In the genomic region with DNA sequence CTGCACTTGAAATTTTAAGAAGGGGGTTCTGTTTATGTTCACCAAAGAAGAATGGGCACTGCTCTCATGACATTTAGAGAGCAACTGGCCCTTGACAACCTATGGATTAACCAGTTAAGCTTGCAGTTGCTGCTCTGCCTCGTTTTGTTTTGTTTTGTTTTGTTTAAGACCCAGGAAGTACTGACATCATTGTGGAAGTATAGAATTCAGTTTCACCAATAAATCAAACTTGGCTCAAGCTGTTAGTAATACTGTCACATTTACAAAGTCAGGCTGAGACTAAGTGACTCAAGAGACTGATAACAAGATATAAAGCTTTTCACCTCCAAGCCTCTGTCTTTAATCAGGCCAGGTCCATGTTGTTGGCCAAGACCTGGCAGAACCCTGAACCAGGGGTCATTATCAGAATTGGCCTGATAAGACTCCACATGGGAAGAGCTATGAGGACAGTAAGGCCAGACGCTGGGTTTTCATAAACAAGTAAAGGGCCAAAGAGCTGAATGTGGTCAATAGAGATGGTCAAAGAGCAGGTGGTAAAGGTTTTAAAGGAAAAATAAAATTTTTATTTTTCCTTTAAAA, we compare ENCODE assay signal across 1 cellular context.
TF ChIP-seq lines count a peak whose summit lies in the region.

No MANE protein-coding gene starts in this region.

TF ChIP-seq in HepG2, 621 proteins besides CTCF, POLR2A, EP300 and RAD21 (continued from another document):
- TF ChIP-seq, protein P1, sequence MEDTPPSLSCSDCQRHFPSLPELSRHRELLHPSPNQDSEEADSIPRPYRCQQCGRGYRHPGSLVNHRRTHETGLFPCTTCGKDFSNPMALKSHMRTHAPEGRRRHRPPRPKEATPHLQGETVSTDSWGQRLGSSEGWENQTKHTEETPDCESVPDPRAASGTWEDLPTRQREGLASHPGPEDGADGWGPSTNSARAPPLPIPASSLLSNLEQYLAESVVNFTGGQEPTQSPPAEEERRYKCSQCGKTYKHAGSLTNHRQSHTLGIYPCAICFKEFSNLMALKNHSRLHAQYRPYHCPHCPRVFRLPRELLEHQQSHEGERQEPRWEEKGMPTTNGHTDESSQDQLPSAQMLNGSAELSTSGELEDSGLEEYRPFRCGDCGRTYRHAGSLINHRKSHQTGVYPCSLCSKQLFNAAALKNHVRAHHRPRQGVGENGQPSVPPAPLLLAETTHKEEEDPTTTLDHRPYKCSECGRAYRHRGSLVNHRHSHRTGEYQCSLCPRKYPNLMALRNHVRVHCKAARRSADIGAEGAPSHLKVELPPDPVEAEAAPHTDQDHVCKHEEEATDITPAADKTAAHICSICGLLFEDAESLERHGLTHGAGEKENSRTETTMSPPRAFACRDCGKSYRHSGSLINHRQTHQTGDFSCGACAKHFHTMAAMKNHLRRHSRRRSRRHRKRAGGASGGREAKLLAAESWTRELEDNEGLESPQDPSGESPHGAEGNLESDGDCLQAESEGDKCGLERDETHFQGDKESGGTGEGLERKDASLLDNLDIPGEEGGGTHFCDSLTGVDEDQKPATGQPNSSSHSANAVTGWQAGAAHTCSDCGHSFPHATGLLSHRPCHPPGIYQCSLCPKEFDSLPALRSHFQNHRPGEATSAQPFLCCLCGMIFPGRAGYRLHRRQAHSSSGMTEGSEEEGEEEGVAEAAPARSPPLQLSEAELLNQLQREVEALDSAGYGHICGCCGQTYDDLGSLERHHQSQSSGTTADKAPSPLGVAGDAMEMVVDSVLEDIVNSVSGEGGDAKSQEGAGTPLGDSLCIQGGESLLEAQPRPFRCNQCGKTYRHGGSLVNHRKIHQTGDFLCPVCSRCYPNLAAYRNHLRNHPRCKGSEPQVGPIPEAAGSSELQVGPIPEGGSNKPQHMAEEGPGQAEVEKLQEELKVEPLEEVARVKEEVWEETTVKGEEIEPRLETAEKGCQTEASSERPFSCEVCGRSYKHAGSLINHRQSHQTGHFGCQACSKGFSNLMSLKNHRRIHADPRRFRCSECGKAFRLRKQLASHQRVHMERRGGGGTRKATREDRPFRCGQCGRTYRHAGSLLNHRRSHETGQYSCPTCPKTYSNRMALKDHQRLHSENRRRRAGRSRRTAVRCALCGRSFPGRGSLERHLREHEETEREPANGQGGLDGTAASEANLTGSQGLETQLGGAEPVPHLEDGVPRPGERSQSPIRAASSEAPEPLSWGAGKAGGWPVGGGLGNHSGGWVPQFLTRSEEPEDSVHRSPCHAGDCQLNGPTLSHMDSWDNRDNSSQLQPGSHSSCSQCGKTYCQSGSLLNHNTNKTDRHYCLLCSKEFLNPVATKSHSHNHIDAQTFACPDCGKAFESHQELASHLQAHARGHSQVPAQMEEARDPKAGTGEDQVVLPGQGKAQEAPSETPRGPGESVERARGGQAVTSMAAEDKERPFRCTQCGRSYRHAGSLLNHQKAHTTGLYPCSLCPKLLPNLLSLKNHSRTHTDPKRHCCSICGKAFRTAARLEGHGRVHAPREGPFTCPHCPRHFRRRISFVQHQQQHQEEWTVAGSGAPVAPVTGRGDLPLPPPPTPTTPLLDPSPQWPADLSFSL (CRISPR knock-in tag; IDR thresholded peaks at IDR 0.05), result no peak
- no peak for TF ChIP-seq CSRNP1 (CRISPR knock-in tag; IDR thresholded peaks at IDR 0.05)
TF ChIP-seq in HepG2: peak in this region for 0.
